ENCODE assay signal across 26 cellular contexts in the genomic region with DNA sequence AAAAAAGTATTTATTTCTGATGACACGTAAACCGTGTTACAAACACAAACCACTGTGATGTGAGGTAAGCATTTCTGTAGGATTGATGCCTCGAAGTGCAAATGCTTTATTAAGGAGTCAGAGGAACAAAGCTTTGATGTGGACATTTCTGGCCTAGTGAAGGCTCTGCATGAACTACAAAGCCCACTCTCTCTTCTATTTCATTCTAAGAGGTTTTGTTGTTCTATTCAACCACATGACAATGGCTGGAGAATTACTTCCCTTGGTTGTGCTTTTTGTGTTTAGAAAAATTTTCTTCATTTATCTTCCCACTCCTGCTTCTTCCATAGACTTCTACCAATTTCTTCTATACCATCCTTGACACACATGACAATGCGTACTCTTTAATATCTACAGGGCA.
A peak's percentile ranks its signal among the peaks of the same experiment; 100 is the strongest.
DNase-seq lines count a peak whose midpoint lies in the region; ATAC-seq and TF ChIP-seq lines count a peak whose summit lies in the region.
"Had no signal": no experiment of that assay in that cellular context is flagged by ENCODE, and none has a peak within 500 bp of the region (broad histone marks: within the 10 kb centered on the region; RNA-seq: fewer than 3 reads in every experiment).

No MANE protein-coding gene starts in this region.

- no peaks in the 10 kb centered on the region for H3K27me3 ChIP-seq in dorsolateral prefrontal cortex
- H3K27me3 ChIP-seq: MG63, SJCRH30 had no signal

- H3K36me3 Mint-ChIP-seq in activated T-helper 1 cell treated with anti-CD3 and anti-CD28 coated beads, Interleukin-12 subunit alpha, Interleukin-12 subunit beta, Interleukin-2, Interleukin-4 antibody, amounts not matched to agents 30 ng/mL and 10 ng/mL and 1 ng/mL, durations not matched to agents 14 hours and 24 hours and 36 hours (ENCODE audit: low read depth): peaks cover 75% of the 10 kb centered on the region

- no peak overlapping the region for H3K4me3 ChIP-seq in dorsolateral prefrontal cortex
- H3K4me3 ChIP-seq: GM12878, MG63, PC-9, SJCRH30 had no signal

- ATAC-seq in HG02571 (IDR thresholded peaks at IDR 0.05; ENCODE audit: unreplicated experiment): no peak
- ATAC-seq: GM12878, Right ventricle myocardium inferior had no signal

- H3K27ac Mint-ChIP-seq in activated T-helper 1 cell treated with anti-CD3 and anti-CD28 coated beads, Interleukin-12 subunit alpha, Interleukin-12 subunit beta, Interleukin-2, Interleukin-4 antibody, amounts not matched to agents 30 ng/mL and 10 ng/mL and 1 ng/mL, durations not matched to agents 14 hours and 24 hours and 36 hours: peak overlapping the region; percentile 4

- DNase-seq in activated T-helper 1 cell treated with anti-CD3 and anti-CD28 coated beads, Interleukin-12 subunit alpha, Interleukin-12 subunit beta, Interleukin-2, Interleukin-4 antibody, amounts not matched to agents 30 ng/mL and 10 ng/mL and 1 ng/mL, durations not matched to agents 14 hours and 24 hours and 36 hours (ENCODE audit: low spot score): no peak
- no peak for DNase-seq in dorsolateral prefrontal cortex
- peak; percentile 74 for DNase-seq in pons (ENCODE audit: low spot score)
- no peak for DNase-seq in T-helper 9 cell
- DNase-seq in HuH-7.5 (ENCODE audit: low spot score): no peak
- DNase-seq in stimulated activated CD8-positive, alpha-beta memory T cell treated with anti-CD3 and anti-CD28 coated beads, Interleukin-4, amount 100 ng/mL, for 48 hours: no peak
- DNase-seq: C1 segment of cervical spinal cord; CD4-positive, alpha-beta memory T cell; COR-L47; GDM1; HCEC 1CT; IMR-90; KG1; MG63; NCI-H1105 treated with DMSO at 0.1 percent for 48 hours; NCI-H146; NCI-H1930; NCI-H446 treated with DMSO at 0.1 percent for 48 hours; NCI-H526; NCI-H82; NK-92 treated with Interleukin-12 subunit alpha and Interleukin-12 subunit beta, amount 100 ng/mL, for 24 hours; PC-9; SJCRH30 had no signal

- intact Hi-C loops in activated T-helper 1 cell treated with anti-CD3 and anti-CD28 coated beads, Interleukin-12 subunit alpha, Interleukin-12 subunit beta, Interleukin-2, Interleukin-4 antibody, amounts not matched to agents 30 ng/mL and 10 ng/mL and 1 ng/mL, durations not matched to agents 14 hours and 24 hours and 36 hours (cut with micrococcal nuclease): loop anchor here (2.0 kb wide), 1 partner anchor 13 kb away; no protein-coding TSS in a partner anchor
- intact Hi-C loops in dorsolateral prefrontal cortex (cut with DNase I): no loop called here

- peaks cover 7% of the 10 kb centered on the region for H3K9me3 Mint-ChIP-seq in activated T-helper 1 cell treated with anti-CD3 and anti-CD28 coated beads, Interleukin-12 subunit alpha, Interleukin-12 subunit beta, Interleukin-2, Interleukin-4 antibody, amounts not matched to agents 30 ng/mL and 10 ng/mL and 1 ng/mL, durations not matched to agents 14 hours and 24 hours and 36 hours

- no peaks in the 10 kb centered on the region for H3K27me3 Mint-ChIP-seq in activated T-helper 1 cell treated with anti-CD3 and anti-CD28 coated beads, Interleukin-12 subunit alpha, Interleukin-12 subunit beta, Interleukin-2, Interleukin-4 antibody, amounts not matched to agents 30 ng/mL and 10 ng/mL and 1 ng/mL, durations not matched to agents 14 hours and 24 hours and 36 hours (ENCODE audit: insufficient read depth)
- H3K27me3 Mint-ChIP-seq: CD4-positive, alpha-beta memory T cell had no signal

- H3K4me1 Mint-ChIP-seq in activated T-helper 1 cell treated with anti-CD3 and anti-CD28 coated beads, Interleukin-12 subunit alpha, Interleukin-12 subunit beta, Interleukin-2, Interleukin-4 antibody, amounts not matched to agents 30 ng/mL and 10 ng/mL and 1 ng/mL, durations not matched to agents 14 hours and 24 hours and 36 hours (ENCODE audit: low read depth): peaks cover 6% of the 10 kb centered on the region

- no peak overlapping the region for H3K4me3 Mint-ChIP-seq in activated T-helper 1 cell treated with anti-CD3 and anti-CD28 coated beads, Interleukin-12 subunit alpha, Interleukin-12 subunit beta, Interleukin-2, Interleukin-4 antibody, amounts not matched to agents 30 ng/mL and 10 ng/mL and 1 ng/mL, durations not matched to agents 14 hours and 24 hours and 36 hours
- H3K4me3 Mint-ChIP-seq: CD4-positive, alpha-beta memory T cell had no signal

- peak overlapping the region in 45 of 59 donors; percentile 3 to 80 (median 42) for H3K27ac ChIP-seq in dorsolateral prefrontal cortex
- H3K27ac ChIP-seq: PC-9, SJCRH30 had no signal

- TF ChIP-seq CTCF in dorsolateral prefrontal cortex (IDR thresholded peaks at IDR 0.05 in 54 of 56, conservative IDR thresholded peaks at IDR 0.05 in 2 of 56; ENCODE audit: low read depth in 1 of 56, partially characterized antibody in 56 of 56): no peak
